ENCODE assay signal across 8 cellular contexts in genomic region chr15:82539690-82540054, GRCh38. TPM values are rescaled to one million over a fixed set of nuclear protein-coding genes. Genes with fewer than 3 reads are reported as not detected.
DNase-seq lines count a peak whose midpoint lies in the region; ATAC-seq lines count a peak whose summit lies in the region.

No MANE protein-coding gene starts in this region.

- H3K36me3 Mint-ChIP-seq in activated naive CD4-positive, alpha-beta T cell treated with anti-CD3 and anti-CD28 coated beads for 36 hours (ENCODE audit: low read depth), result peaks cover 56% of the 10 kb centered on the region
- H3K36me3 Mint-ChIP-seq in activated naive CD8-positive, alpha-beta T cell, result peaks cover 19% of the 10 kb centered on the region

- ATAC-seq in HG03571 (IDR thresholded peaks at IDR 0.05; ENCODE audit: unreplicated experiment), result no peak

- intact Hi-C loops in activated naive CD4-positive, alpha-beta T cell treated with anti-CD3 and anti-CD28 coated beads for 36 hours (cut with micrococcal nuclease), result loop anchor here (1.0 kb wide), 6 partner anchors 141 to 528 kb away; partner anchors contain the start of genes AP3B2, BTBD1 and C15orf40

- no peaks in the 10 kb centered on the region for H3K27me3 Mint-ChIP-seq in activated naive CD4-positive, alpha-beta T cell treated with anti-CD3 and anti-CD28 coated beads for 36 hours (ENCODE audit: low read depth)
- no peaks in the 10 kb centered on the region for H3K27me3 Mint-ChIP-seq in activated naive CD8-positive, alpha-beta T cell

- H3K9me3 Mint-ChIP-seq in activated naive CD4-positive, alpha-beta T cell treated with anti-CD3 and anti-CD28 coated beads for 36 hours, result no peaks in the 10 kb centered on the region
- H3K9me3 Mint-ChIP-seq in activated naive CD8-positive, alpha-beta T cell (ENCODE audit: low read depth), result no peaks in the 10 kb centered on the region

- H3K4me3 ChIP-seq in iPS-11a (ENCODE audit: low read depth, low read length), result peak overlapping the region; percentile 99

- CTCF ChIA-PET in activated naive CD4-positive, alpha-beta T cell treated with anti-CD3 and anti-CD28 coated beads for 36 hours (lab: Charles Lee), result interaction anchor here (0.6 to 2.3 kb wide), 4 partner anchors 9 to 1591 kb away, joined by 3 to 17 read pairs (median 10); no protein-coding TSS in a partner anchor

- peak overlapping the region; percentile 85 for H3K4me3 Mint-ChIP-seq in activated naive CD4-positive, alpha-beta T cell treated with anti-CD3 and anti-CD28 coated beads for 36 hours
- H3K4me3 Mint-ChIP-seq in activated naive CD8-positive, alpha-beta T cell, result peak overlapping the region; percentile 98

- peaks cover 34% of the 10 kb centered on the region for H3K4me1 Mint-ChIP-seq in activated naive CD4-positive, alpha-beta T cell treated with anti-CD3 and anti-CD28 coated beads for 36 hours (ENCODE audit: low read depth)
- H3K4me1 Mint-ChIP-seq in activated naive CD8-positive, alpha-beta T cell (ENCODE audit: low read depth), result peaks cover 41% of the 10 kb centered on the region

- H3K27ac Mint-ChIP-seq in activated naive CD4-positive, alpha-beta T cell treated with anti-CD3 and anti-CD28 coated beads for 36 hours, result peak overlapping the region; percentile 96
- H3K27ac Mint-ChIP-seq in activated naive CD8-positive, alpha-beta T cell, result peak overlapping the region; percentile 98

- DNase-seq in activated naive CD4-positive, alpha-beta T cell treated with anti-CD3 and anti-CD28 coated beads for 36 hours, result peak; percentile 17
- DNase-seq in activated naive CD4-positive, alpha-beta T cell (lab: John Stamatoyannopoulos, UW), result no peak
- peak; percentile 44 for DNase-seq in stimulated activated CD8-positive, alpha-beta memory T cell treated with anti-CD3 and anti-CD28 coated beads, Interleukin-4, amount 100 ng/mL, for 48 hours
- no peak for DNase-seq in NCI-H146 (lab: John Stamatoyannopoulos, UW)
- DNase-seq in GDM1 (lab: John Stamatoyannopoulos, UW), result no peak

RNA-seq across cellular contexts. Expression of gene RPS17, which starts 0.6 kb away (rescaled TPM):
- 1,000 to 10,000 TPM; 3,025 to 3,069 TPM for total RNA-seq in activated naive CD4-positive, alpha-beta T cell treated with anti-CD3 and anti-CD28 coated beads for 36 hours

Comparison
In these comparisons a context has a peak if more than half of its experiments do, and no peak if none do; other contexts are left out.
1. DNase-seq: peak in activated naive CD4-positive, alpha-beta T cell treated with anti-CD3 and anti-CD28 coated beads for 36 hours (single experiment) and stimulated activated CD8-positive, alpha-beta memory T cell treated with anti-CD3 and anti-CD28 coated beads, Interleukin-4, amount 100 ng/mL, for 48 hours (single experiment); none in activated naive CD4-positive, alpha-beta T cell (0 of 4), NCI-H146 (single experiment) and GDM1 (single experiment).